ENCODE assay signal across 1 cellular context in genomic region chrX:150298841-150299551, GRCh38.
TF ChIP-seq lines count a peak whose summit lies in the region.

No MANE protein-coding gene starts in this region.

TF ChIP-seq in SK-N-SH, 30 proteins besides CTCF, POLR2A, EP300 and RAD21 (continued from another document):
- TF ChIP-seq ZBTB33 (IDR thresholded peaks at IDR 0.05; ENCODE audit: borderline replicate concordance, low read depth) (no peak), TAF1 (IDR thresholded peaks at IDR 0.05; ENCODE audit: borderline replicate concordance, low read depth, low read length) (no peak), JUND (IDR thresholded peaks at IDR 0.05) (no peak), FOSL2 (IDR thresholded peaks at IDR 0.05; ENCODE audit: borderline replicate concordance, low read depth) (no peak), USF2 (IDR thresholded peaks at IDR 0.05; ENCODE audit: borderline replicate concordance, low read depth, low read length) (no peak)
TF ChIP-seq in SK-N-SH: peak in this region for 0.
